Comparison of ENCODE assay signal across 8 cellular contexts in the genomic region with DNA sequence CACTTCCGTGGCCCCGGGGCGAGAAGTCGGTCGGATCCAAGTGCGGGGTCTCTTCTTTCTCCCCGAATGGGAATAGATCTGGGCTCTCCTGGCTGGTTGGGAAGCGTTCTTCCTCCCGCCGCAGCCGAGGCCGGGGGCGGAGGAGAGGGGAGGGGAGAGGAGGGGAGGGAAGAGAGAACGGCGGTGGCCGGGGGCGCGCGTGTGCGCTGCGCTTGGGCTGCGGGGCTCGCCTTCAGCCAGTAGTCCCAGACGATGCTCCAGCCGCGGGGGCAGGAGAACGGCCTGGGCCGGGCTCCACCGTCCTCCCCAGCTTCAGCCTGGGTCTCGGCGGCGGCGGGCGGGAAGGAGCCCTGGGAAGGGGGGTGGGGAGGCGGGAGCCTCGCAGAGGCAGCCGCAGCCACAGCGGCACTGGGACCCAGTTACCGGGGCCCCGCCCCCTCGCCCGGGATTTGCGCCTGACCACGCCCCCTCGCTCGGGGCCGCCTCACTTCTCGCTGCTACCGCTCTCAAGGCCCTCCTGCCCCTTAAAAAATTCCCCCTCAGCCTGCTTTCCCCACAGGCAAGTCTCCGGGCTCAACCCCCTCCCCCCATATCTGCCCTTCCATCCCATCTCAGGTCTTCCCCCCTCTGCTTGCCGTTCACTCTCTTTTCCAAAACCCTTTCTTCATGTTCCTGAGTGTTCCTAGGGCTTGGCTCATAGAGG. TPM values are rescaled to one million over a fixed set of nuclear protein-coding genes. Genes with fewer than 3 reads are reported as not detected.
DNase-seq lines count a peak whose midpoint lies in the region; ATAC-seq, FAIRE-seq and TF ChIP-seq lines count a peak whose summit lies in the region.

A gene (minus strand): TSS at position 421 of the 703 bp plus-strand sequence. CDS start 802 bp downstream, outside the sequence.

- RAD21 ChIA-PET in GM12878 (lab: Charles Lee; ENCODE audit: unreplicated experiment): no interaction called here

- H3K27me3 ChIP-seq in SK-N-SH (ENCODE audit: insufficient read depth) (peaks cover 12% of the 10 kb centered on the region; the same call in 1 of the 2 replicates), GM12878 (replicated peaks in 1 of 2; ENCODE audit: control insufficient read depth in 2 of 2, insufficient read depth in 2 of 2, low read length in 1 of 2) (peaks cover 0 to 3% of the 10 kb centered on the region in 2 experiments; a peak in 1 of 4 replicates)

- peak; percentile 76 for DNase-seq in COLO668 (lab: John Stamatoyannopoulos, UW; ENCODE audit: unreplicated experiment)
- DNase-seq in Jurkat, Clone E6-1 (ENCODE audit: low read depth, low spot score): peak; percentile 18
- peak; percentile 92 for DNase-seq in SK-N-SH
- no peak for DNase-seq in GM12878 (ENCODE audit: low read depth, low spot score)
- DNase-seq in hypothalamus (lab: John Stamatoyannopoulos, UW): peak in 45 of 51 donors; percentile 0 to 66 (median 27)
- no peak for DNase-seq in retinal pigment epithelial cell (ENCODE audit: low read depth)

- peaks cover 7% of the 10 kb centered on the region for H3F3A ChIP-seq in SK-N-SH (replicated peaks; ENCODE audit: insufficient read depth)

- 5% methylated on average over 9 of the region's 51 CpGs for WGBS in SK-N-SH (ENCODE audit: low lambda C conversion rate)
- WGBS in GM12878 (ENCODE audit: insufficient coverage, insufficient replicate concordance, low lambda C conversion rate, missing lambda C conversion rate): 34% methylated on average over 7 of the region's 51 CpGs

- in situ Hi-C loops in GM12878 (cut with MboI): no loop called here

- no peaks in the 10 kb centered on the region for H4K20me1 ChIP-seq in SK-N-SH (ENCODE audit: insufficient read depth)
- no peaks in the 10 kb centered on the region for H4K20me1 ChIP-seq in GM12878 (ENCODE audit: control insufficient read depth, insufficient read depth)

- TF ChIP-seq CTCF in SK-N-SH (IDR thresholded peaks at IDR 0.05) (no peak), GM12878 (IDR thresholded peaks at IDR 0.05 in 2 of 3, conservative IDR thresholded peaks at IDR 0.05 in 1 of 3; ENCODE audit: control insufficient read depth in 2 of 3, extremely low read depth in 1 of 3, insufficient read depth in 1 of 3, low read depth in 3 of 3, low read length in 3 of 3) (no peak), retinal pigment epithelial cell (conservative IDR thresholded peaks at IDR 0.05; ENCODE audit: low read depth, low read length) (no peak)

- no peaks in the 10 kb centered on the region for H3K9me3 ChIP-seq in SK-N-SH
- no peaks in the 10 kb centered on the region for H3K9me3 ChIP-seq in GM12878 (replicated peaks; ENCODE audit: control insufficient read depth, insufficient read depth, low read length)

- TF ChIP-seq POLR2A in GM12878 (IDR thresholded peaks at IDR 0.05; ENCODE audit: low read depth, low read length): no peak

- H3K36me3 ChIP-seq in SK-N-SH (replicated peaks in 1 of 2; ENCODE audit: control insufficient read depth in 1 of 2, insufficient read depth in 2 of 2, low read length in 1 of 2): no peaks in the 10 kb centered on the region
- H3K36me3 ChIP-seq in GM12878 (ENCODE audit: control insufficient read depth in 2 of 2, insufficient read depth in 2 of 2, low read length in 1 of 2): no peaks in the 10 kb centered on the region

- peak within 1 kb of the TSS; percentile 49 for H3K4me3 ChIP-seq in Jurkat, Clone E6-1 (ENCODE audit: low read length)
- H3K4me3 ChIP-seq in SK-N-SH (ENCODE audit: low read depth in 2 of 2, low read length in 1 of 2) (peak within 1 kb of the TSS; percentile 62 to 63), GM12878 (no peak within 1 kb of the TSS), retinal pigment epithelial cell (ENCODE audit: low read length) (peak within 1 kb of the TSS; percentile 60)

- ATAC-seq in GM12878 (peak; percentile 44), GM21825 (IDR thresholded peaks at IDR 0.05; ENCODE audit: unreplicated experiment) (no peak), HG02571 (IDR thresholded peaks at IDR 0.05; ENCODE audit: unreplicated experiment) (no peak)

- intact Hi-C loops in GM12878 (cut with micrococcal nuclease; ENCODE audit: unreplicated experiment): no loop called here

- H3K4me1 ChIP-seq in SK-N-SH (ENCODE audit: control insufficient read depth in 1 of 2, insufficient read depth in 2 of 2, low read depth in 1 of 2, low read length in 1 of 2) (peaks cover 0 to 10% of the 10 kb centered on the region in 2 experiments; a peak in 1 of 4 replicates), GM12878 (ENCODE audit: control insufficient read depth, insufficient read depth, low read length) (no peaks in the 10 kb centered on the region)

- BruUV-seq in GM12878 (replicated peaks; lab: Mats Ljungman, UMichigan): no TSS peak

- H3K4me2 ChIP-seq in SK-N-SH (peak within 1 kb of the TSS; percentile 63), GM12878 (ENCODE audit: control insufficient read depth, insufficient read depth) (no peak within 1 kb of the TSS)

- SMC1A ChIA-PET in GM12878 (lab: Charles Lee; ENCODE audit: uncharacterized antibody, unreplicated experiment): no interaction called here

- FAIRE-seq in GM12878 (lab: Jason Lieb, UNC): no peak

- TF ChIP-seq RAD21 in SK-N-SH (IDR thresholded peaks at IDR 0.05; ENCODE audit: low read length) (no peak), GM12878 (IDR thresholded peaks at IDR 0.05; ENCODE audit: insufficient read depth, low read depth, low read length) (no peak)

- CTCF ChIA-PET in SK-N-SH (lab: Yijun Ruan, JAX): no interaction called here
- CTCF ChIA-PET in GM12878 (lab: Yijun Ruan, JAX): no interaction called here

- peak within 1 kb of the TSS; percentile 51 to 72 for H3K27ac ChIP-seq in SK-N-SH (ENCODE audit: low read depth in 2 of 2, low read length in 1 of 2)
- H3K27ac ChIP-seq in GM12878 (ENCODE audit: control insufficient read depth, insufficient read depth): no peak within 1 kb of the TSS

- POLR2A ChIA-PET in SK-N-SH (lab: Yijun Ruan, JAX) (interaction anchor here (0.6 to 1.2 kb wide), 2 partner anchors 143 to 314 kb away, joined by 3 to 4 read pairs; no protein-coding TSS in a partner anchor), GM12878 (lab: Charles Lee) (no interaction called here)

- peak within 1 kb of the TSS; percentile 76 for H3K9ac ChIP-seq in SK-N-SH
- no peak within 1 kb of the TSS for H3K9ac ChIP-seq in GM12878 (ENCODE audit: control insufficient read depth, insufficient read depth, low read length)

- H3K79me2 ChIP-seq in SK-N-SH (ENCODE audit: insufficient read depth) (peaks cover 38% of the 10 kb centered on the region), GM12878 (ENCODE audit: control insufficient read depth, insufficient read depth, low read length) (no peaks in the 10 kb centered on the region)

- peak within 1 kb of the TSS; percentile 79 for H2AFZ ChIP-seq in SK-N-SH (ENCODE audit: low read depth)
- H2AFZ ChIP-seq in GM12878 (ENCODE audit: control insufficient read depth, low read depth, low read length): no peak within 1 kb of the TSS

- TF ChIP-seq EP300 in SK-N-SH (IDR thresholded peaks at IDR 0.05; ENCODE audit: borderline replicate concordance in 1 of 2, low read depth in 1 of 2, low read length in 1 of 2) (peak in 1 of 2 experiments; percentile 9; a peak in 1 of 4 replicates), GM12878 (IDR thresholded peaks at IDR 0.05; ENCODE audit: borderline replicate concordance in 1 of 2, control insufficient read depth in 1 of 2, low read depth in 2 of 2, low read length in 2 of 2) (no peak)

- H3K9me2 ChIP-seq in SK-N-SH: no peaks in the 10 kb centered on the region

TF ChIP-seq in SK-N-SH, 30 proteins besides CTCF, POLR2A, EP300 and RAD21:
- TF ChIP-seq FOXM1 (IDR thresholded peaks at IDR 0.05; ENCODE audit: low read depth) (no peak), POLR2AphosphoS5 (IDR thresholded peaks at IDR 0.05; ENCODE audit: low read depth, low read length) (0 out of 2 replicates have a peak, but pooled peaks have one; percentile 17)

TF ChIP-seq in GM12878, 131 proteins besides CTCF, POLR2A, EP300 and RAD21 (continues in another document):
- TF ChIP-seq CBX3 (IDR thresholded peaks at IDR 0.05; ENCODE audit: borderline replicate concordance, low read depth) (no peak), RCOR1 (conservative IDR thresholded peaks at IDR 0.05; ENCODE audit: low read depth, low read length) (no peak), SREBF2 (IDR thresholded peaks at IDR 0.05; ENCODE audit: low read length) (no peak)
- TF ChIP-seq, protein P1, sequence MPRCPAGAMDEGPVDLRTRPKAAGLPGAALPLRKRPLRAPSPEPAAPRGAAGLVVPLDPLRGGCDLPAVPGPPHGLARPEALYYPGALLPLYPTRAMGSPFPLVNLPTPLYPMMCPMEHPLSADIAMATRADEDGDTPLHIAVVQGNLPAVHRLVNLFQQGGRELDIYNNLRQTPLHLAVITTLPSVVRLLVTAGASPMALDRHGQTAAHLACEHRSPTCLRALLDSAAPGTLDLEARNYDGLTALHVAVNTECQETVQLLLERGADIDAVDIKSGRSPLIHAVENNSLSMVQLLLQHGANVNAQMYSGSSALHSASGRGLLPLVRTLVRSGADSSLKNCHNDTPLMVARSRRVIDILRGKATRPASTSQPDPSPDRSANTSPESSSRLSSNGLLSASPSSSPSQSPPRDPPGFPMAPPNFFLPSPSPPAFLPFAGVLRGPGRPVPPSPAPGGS (IDR thresholded peaks at IDR 0.05; ENCODE audit: borderline replicate concordance, insufficient read depth, low read depth, low read length, poor library complexity, severe bottlenecking): no peak

RNA-seq across cellular contexts. Expression of the gene that starts here (rescaled TPM):
- polyA plus RNA-seq in Jurkat, Clone E6-1 (2012; ENCODE audit: insufficient read depth, insufficient read length): 5.1 TPM
- 3.3 and 6.3 TPM in 2 replicates for polyA plus RNA-seq in SK-N-SH (2012; rRNA removed)
- polyA plus RNA-seq in SK-N-SH (2012; cell fraction: cytosol; rRNA removed): 4.1 and 6.3 TPM in 2 replicates
- polyA plus RNA-seq in SK-N-SH (2012; cell fraction: nucleus; rRNA removed): 10.8 and 13.4 TPM in 2 replicates
- not detected in 2 replicates for total RNA-seq in GM12878 (2013; cell fraction: nucleolus; rRNA removed)
- 0.05 TPM in 1 of 2 replicates, not detected in the other for total RNA-seq in GM12878 (2014; rRNA removed)
- not detected in 2 replicates for total RNA-seq in GM12878 (2014; rRNA removed; fragmentation: Illumina TruSeq; extraction: Trizol)
- total RNA-seq in GM12878 (2021): 0.05 and 0.08 TPM in 2 replicates
- polyA plus RNA-seq in GM12878 (2011; ENCODE audit: low read depth): 0.08 TPM
- polyA plus RNA-seq in GM12878 (2011; rRNA removed): not detected in 2 replicates
- 0.02 TPM in 1 of 2 replicates, not detected in the other for polyA plus RNA-seq in GM12878 (2011; cell fraction: cytosol; rRNA removed)
- 0.07 TPM in 1 of 2 replicates, not detected in the other for polyA plus RNA-seq in GM12878 (2011; cell fraction: nucleus; rRNA removed)
- polyA plus RNA-seq in GM12878 (2012): 0.38 and 0.66 TPM in 2 replicates
- polyA plus RNA-seq in GM12878 (2014; fragmentation: Illumina TruSeq; extraction: Trizol): not detected in 2 replicates
- not detected for polyA plus RNA-seq in GM12878 (2014; fragmentation: Nextera tagmentation; extraction: Ambion mirVana)
- 0.01 TPM in 1 of 2 replicates, not detected in the other for polyA plus RNA-seq in GM12878 (2014; rRNA removed)
- polyA plus RNA-seq in GM12878 (2016; fragmentation: Nextera tagmentation; extraction: Ambion mirVana): under 1 TPM; 0.45 to 0.50 TPM
- not detected in 2 replicates for polyA minus RNA-seq in GM12878 (2011; rRNA and poly(A)+ RNA removed)
- polyA minus RNA-seq in GM12878 (2011; cell fraction: cytosol; rRNA and poly(A)+ RNA removed): not detected in 2 replicates
- polyA minus RNA-seq in GM12878 (2011; cell fraction: nucleus; rRNA and poly(A)+ RNA removed): not detected in 2 replicates

Comparison
In these comparisons a context has a peak if more than half of its experiments do, and no peak if none do; other contexts are left out.
1. Peak in ATAC-seq in GM12878; RNA of the gene not detected or under 1 TPM.
2. DNase-seq: peak in COLO668 (single experiment), Jurkat, Clone E6-1 (single experiment), SK-N-SH (single experiment) and hypothalamus (45 of 51); none in GM12878 (single experiment) and retinal pigment epithelial cell (single experiment).